Comparison of ENCODE assay signal across 39 cellular contexts in genomic region chr10:72423426-72423825, GRCh38.
"Had no signal": no experiment of that assay in that cellular context is flagged by ENCODE, and none has a peak within 500 bp of the region (broad histone marks: within the 10 kb centered on the region; RNA-seq: fewer than 3 reads in every experiment).

No MANE protein-coding gene starts in this region.

- FAIRE-seq: astrocyte, bronchial epithelial cell had no signal

- H3K9me3 Mint-ChIP-seq: activated naive CD4-positive, alpha-beta T cell treated with anti-CD3 and anti-CD28 coated beads for 36 hours; activated naive CD8-positive, alpha-beta T cell treated with anti-CD3 and anti-CD28 coated beads, Interleukin-2, amount 50 U/mL, for 24 hours; activated T-cell treated with anti-CD3 and anti-CD28 coated beads, Interleukin-2, amount 50 U/mL, for 24 hours; activated T-helper 2 cell treated with anti-CD3 and anti-CD28 coated beads, Interferon-gamma antibody, Interleukin-2, Interleukin-4, amounts not matched to agents 10 μg/mL and 5 μg/mL and 100 μg/mL, durations not matched to agents 14 hours and 24 hours and 36 hours had no signal

- H3K27me3 ChIP-seq: adrenal gland, ascending aorta, body of pancreas, brain microvascular endothelial cell, breast epithelium, cardiac muscle cell had no signal

- H3K36me3 ChIP-seq: adrenal gland, breast epithelium, cardiac muscle cell had no signal

- H3K9me3 ChIP-seq: adrenal gland, ascending aorta, body of pancreas, breast epithelium had no signal

- H3K4me3 Mint-ChIP-seq: activated naive CD4-positive, alpha-beta T cell treated with anti-CD3 and anti-CD28 coated beads for 36 hours; activated naive CD4-positive, alpha-beta T cell treated with anti-CD3 and anti-CD28 coated beads, Interleukin-2, amount 10 ng/mL, durations not matched to agents 7 days and 5 days; activated naive CD4-positive, alpha-beta T cell treated with anti-CD3 and anti-CD28 coated beads, Interleukin-2, amount 50 U/mL, for 24 hours; activated naive CD8-positive, alpha-beta T cell; activated naive CD8-positive, alpha-beta T cell treated with anti-CD3 and anti-CD28 coated beads for 36 hours; activated naive CD8-positive, alpha-beta T cell treated with anti-CD3 and anti-CD28 coated beads, Interleukin-2, amount 10 ng/mL, durations not matched to agents 7 days and 5 days; activated naive CD8-positive, alpha-beta T cell treated with anti-CD3 and anti-CD28 coated beads, Interleukin-2, amount 50 U/mL, for 24 hours; activated T-cell treated with anti-CD3 and anti-CD28 coated beads, Interleukin-2, amount 50 U/mL, for 24 hours; activated T-cell treated with anti-CD3 and anti-CD28 coated beads, Interleukin-2, amount 50 U/mL, for 4 hours; activated T-cell treated with anti-CD3 and anti-CD28 coated beads, Interleukin-2, amount 50 U/mL, for 72 hours; activated T-helper 1 cell treated with anti-CD3 and anti-CD28 coated beads, Interleukin-12 subunit alpha, Interleukin-12 subunit beta, Interleukin-2, Interleukin-4 antibody, amounts not matched to agents 30 ng/mL and 10 ng/mL and 1 ng/mL, durations not matched to agents 14 hours and 24 hours and 36 hours; activated T-helper 17 cell treated with anti-CD3 and anti-CD28 coated beads, Interleukin-2, amount 50 U/mL, for 72 hours; brain; central memory CD8-positive, alpha-beta T cell had no signal

- ATAC-seq: activated naive CD4-positive, alpha-beta T cell treated with anti-CD3 and anti-CD28 coated beads, Interleukin-2, amount 50 U/mL, for 72 hours; activated naive CD8-positive, alpha-beta T cell treated with anti-CD3 and anti-CD28 coated beads, Interleukin-2, amount 50 U/mL, for 24 hours; activated T-cell treated with anti-CD3 and anti-CD28 coated beads, Interleukin-2, amount 50 U/mL, for 4 hours; activated T-cell treated with anti-CD3 and anti-CD28 coated beads, Interleukin-2, amount 50 U/mL, for 72 hours; activated T-helper 17 cell treated with anti-CD3 and anti-CD28 coated beads, Interleukin-2, amount 50 U/mL, for 72 hours; body of pancreas had no signal

- H3K4me1 Mint-ChIP-seq: activated naive CD4-positive, alpha-beta T cell treated with anti-CD3 and anti-CD28 coated beads, Interleukin-2, amount 10 ng/mL, durations not matched to agents 7 days and 5 days; activated naive CD4-positive, alpha-beta T cell treated with anti-CD3 and anti-CD28 coated beads, Interleukin-2, amount 50 U/mL, for 24 hours; activated naive CD8-positive, alpha-beta T cell treated with anti-CD3 and anti-CD28 coated beads for 36 hours; activated naive CD8-positive, alpha-beta T cell treated with anti-CD3 and anti-CD28 coated beads, Interleukin-2, amount 10 ng/mL, durations not matched to agents 7 days and 5 days; activated naive CD8-positive, alpha-beta T cell treated with anti-CD3 and anti-CD28 coated beads, Interleukin-2, amount 50 U/mL, for 24 hours; central memory CD8-positive, alpha-beta T cell had no signal

- H3K27ac ChIP-seq: adrenal gland, ascending aorta, body of pancreas, brain microvascular endothelial cell, breast epithelium, cardiac muscle cell had no signal

- H3K27ac Mint-ChIP-seq: activated naive CD4-positive, alpha-beta T cell treated with anti-CD3 and anti-CD28 coated beads for 36 hours; activated naive CD4-positive, alpha-beta T cell treated with anti-CD3 and anti-CD28 coated beads, Interleukin-2, amount 10 ng/mL, durations not matched to agents 7 days and 5 days; activated naive CD4-positive, alpha-beta T cell treated with anti-CD3 and anti-CD28 coated beads, Interleukin-2, amount 50 U/mL, for 24 hours; activated naive CD4-positive, alpha-beta T cell treated with anti-CD3 and anti-CD28 coated beads, Interleukin-2, amount 50 U/mL, for 72 hours; activated naive CD8-positive, alpha-beta T cell; activated naive CD8-positive, alpha-beta T cell treated with anti-CD3 and anti-CD28 coated beads for 36 hours; activated naive CD8-positive, alpha-beta T cell treated with anti-CD3 and anti-CD28 coated beads, Interleukin-2, amount 10 ng/mL, durations not matched to agents 7 days and 5 days; activated naive CD8-positive, alpha-beta T cell treated with anti-CD3 and anti-CD28 coated beads, Interleukin-2, amount 50 U/mL, for 24 hours; activated T-cell treated with anti-CD3 and anti-CD28 coated beads, Interleukin-2, amount 50 U/mL, for 24 hours; activated T-cell treated with anti-CD3 and anti-CD28 coated beads, Interleukin-2, amount 50 U/mL, for 72 hours; activated T-helper 1 cell treated with anti-CD3 and anti-CD28 coated beads, Interleukin-12 subunit alpha, Interleukin-12 subunit beta, Interleukin-2, Interleukin-4 antibody, amounts not matched to agents 30 ng/mL and 10 ng/mL and 1 ng/mL, durations not matched to agents 14 hours and 24 hours and 36 hours; activated T-helper 17 cell treated with anti-CD3 and anti-CD28 coated beads, Interleukin-2, amount 50 U/mL, for 72 hours; activated T-helper 2 cell treated with anti-CD3 and anti-CD28 coated beads, Interferon-gamma antibody, Interleukin-2, Interleukin-4, amounts not matched to agents 10 μg/mL and 5 μg/mL and 100 μg/mL, durations not matched to agents 14 hours and 24 hours and 36 hours; brain had no signal

- H3K4me3 ChIP-seq: adrenal gland, ascending aorta, body of pancreas, breast epithelium, cardiac muscle cell had no signal

- H3K4me1 ChIP-seq: adrenal gland, ascending aorta, breast epithelium had no signal

- H3K27me3 Mint-ChIP-seq: activated naive CD4-positive, alpha-beta T cell treated with anti-CD3 and anti-CD28 coated beads, Interleukin-2, amount 10 ng/mL, durations not matched to agents 7 days and 5 days; activated naive CD4-positive, alpha-beta T cell treated with anti-CD3 and anti-CD28 coated beads, Interleukin-2, amount 50 U/mL, for 24 hours; activated naive CD8-positive, alpha-beta T cell; activated naive CD8-positive, alpha-beta T cell treated with anti-CD3 and anti-CD28 coated beads for 36 hours; activated naive CD8-positive, alpha-beta T cell treated with anti-CD3 and anti-CD28 coated beads, Interleukin-2, amount 10 ng/mL, durations not matched to agents 7 days and 5 days; activated naive CD8-positive, alpha-beta T cell treated with anti-CD3 and anti-CD28 coated beads, Interleukin-2, amount 50 U/mL, for 24 hours; activated T-cell treated with anti-CD3 and anti-CD28 coated beads, Interleukin-2, amount 50 U/mL, for 24 hours; activated T-helper 17 cell treated with anti-CD3 and anti-CD28 coated beads, Interleukin-2, amount 50 U/mL, for 72 hours; brain; central memory CD8-positive, alpha-beta T cell had no signal

- DNase-seq: activated effector memory CD4-positive, alpha-beta T cell treated with anti-CD3 and anti-CD28 coated beads, Interleukin-2, amount 50 U/mL, for 16 hours; activated effector memory CD4-positive, alpha-beta T cell treated with Interleukin-2 at 50 U/mL for 16 hours; activated gamma-delta T cell; activated gamma-delta T cell treated with Interleukin-2 at 50 U/mL for 16 hours; activated naive CD4-positive, alpha-beta T cell treated with anti-CD3 and anti-CD28 coated beads for 36 hours; activated naive CD4-positive, alpha-beta T cell treated with anti-CD3 and anti-CD28 coated beads, Interleukin-2, amount 10 ng/mL, durations not matched to agents 7 days and 5 days; activated naive CD4-positive, alpha-beta T cell treated with anti-CD3 and anti-CD28 coated beads, Interleukin-2, amount 50 U/mL, for 16 hours; activated naive CD4-positive, alpha-beta T cell treated with Interleukin-2 at 50 U/mL for 16 hours; activated naive CD8-positive, alpha-beta T cell treated with anti-CD3 and anti-CD28 coated beads for 36 hours; activated naive CD8-positive, alpha-beta T cell treated with anti-CD3 and anti-CD28 coated beads, Interleukin-2, amount 10 ng/mL, durations not matched to agents 7 days and 5 days; activated naive CD8-positive, alpha-beta T cell treated with anti-CD3 and anti-CD28 coated beads, Interleukin-2, amount 50 U/mL, for 24 hours; activated T-cell treated with anti-CD3 and anti-CD28 coated beads, Interleukin-2, amount 50 U/mL, for 1 hour; activated T-cell treated with anti-CD3 and anti-CD28 coated beads, Interleukin-2, amount 50 U/mL, for 24 hours; activated T-cell treated with anti-CD3 and anti-CD28 coated beads, Interleukin-2, amount 50 U/mL, for 4 hours; activated T-cell treated with anti-CD3 and anti-CD28 coated beads, Interleukin-2, amount 50 U/mL, for 48 hours; activated T-cell treated with anti-CD3 and anti-CD28 coated beads, Interleukin-2, amount 50 U/mL, for 72 hours; adrenal gland; amniotic stem cell; amygdala; anterior cingulate cortex; aorta; body of pancreas; brain microvascular endothelial cell; caudate nucleus; central memory CD4-positive, alpha-beta T cell; cerebellar nuclear complex had no signal
